ENCODE assay signal across 12 cellular contexts in genomic region chr7:131218727-131219128, GRCh38.
DNase-seq lines count a peak whose midpoint lies in the region; ATAC-seq lines count a peak whose summit lies in the region.
"Had no signal": no experiment of that assay in that cellular context is flagged by ENCODE, and none has a peak within 500 bp of the region (broad histone marks: within the 10 kb centered on the region; RNA-seq: fewer than 3 reads in every experiment).

No MANE protein-coding gene starts in this region.

- DNase-seq in GM19238 (ENCODE audit: insufficient read length, low spot score) (no peak), hypothalamus (lab: John Stamatoyannopoulos, UW) (no peak), activated gamma-delta T cell treated with Interleukin-2 at 50 U/mL for 16 hours (no peak)
- DNase-seq: activated CD4-positive, alpha-beta memory T cell treated with anti-CD3 and anti-CD28 coated beads, Interleukin-2, amount 10 ng/mL, durations not matched to agents 7 days and 5 days; brain microvascular endothelial cell; GDM1; mesendoderm; NCI-H1105 treated with DMSO at 0.1 percent for 48 hours had no signal

- H3K4me1 Mint-ChIP-seq in stimulated activated naive CD8-positive, alpha-beta T cell treated with anti-CD3 and anti-CD28 coated beads, Interleukin-15, Interleukin-2, amounts not matched to agents 100 ng/mL and 50 ng/mL, for 24 hours (ENCODE audit: low read depth) = peaks cover 26% of the 10 kb centered on the region

- no peaks in the 10 kb centered on the region for H3K36me3 Mint-ChIP-seq in stimulated activated naive CD8-positive, alpha-beta T cell treated with anti-CD3 and anti-CD28 coated beads, Interleukin-15, Interleukin-2, amounts not matched to agents 100 ng/mL and 50 ng/mL, for 24 hours (ENCODE audit: low read depth)

- H3K27me3 Mint-ChIP-seq in stimulated activated naive CD8-positive, alpha-beta T cell treated with anti-CD3 and anti-CD28 coated beads, Interleukin-15, Interleukin-2, amounts not matched to agents 100 ng/mL and 50 ng/mL, for 24 hours = no peaks in the 10 kb centered on the region

- ATAC-seq in GM19351 (IDR thresholded peaks at IDR 0.05; ENCODE audit: unreplicated experiment) = peak; percentile 78
- ATAC-seq in HG03558 (IDR thresholded peaks at IDR 0.05; ENCODE audit: extremely low read depth, unreplicated experiment) = peak; percentile 44

- peak overlapping the region; percentile 6 for H3K4me3 Mint-ChIP-seq in stimulated activated naive CD8-positive, alpha-beta T cell treated with anti-CD3 and anti-CD28 coated beads, Interleukin-15, Interleukin-2, amounts not matched to agents 100 ng/mL and 50 ng/mL, for 24 hours
- H3K4me3 Mint-ChIP-seq: activated CD4-positive, alpha-beta memory T cell treated with anti-CD3 and anti-CD28 coated beads, Interleukin-2, amount 10 ng/mL, durations not matched to agents 7 days and 5 days had no signal

- peak overlapping the region; percentile 42 for H3K27ac Mint-ChIP-seq in stimulated activated naive CD8-positive, alpha-beta T cell treated with anti-CD3 and anti-CD28 coated beads, Interleukin-15, Interleukin-2, amounts not matched to agents 100 ng/mL and 50 ng/mL, for 24 hours
- H3K27ac Mint-ChIP-seq: activated CD4-positive, alpha-beta memory T cell treated with anti-CD3 and anti-CD28 coated beads, Interleukin-2, amount 10 ng/mL, durations not matched to agents 7 days and 5 days had no signal

- peaks cover 4% of the 10 kb centered on the region for H3K9me3 Mint-ChIP-seq in stimulated activated naive CD8-positive, alpha-beta T cell treated with anti-CD3 and anti-CD28 coated beads, Interleukin-15, Interleukin-2, amounts not matched to agents 100 ng/mL and 50 ng/mL, for 24 hours

- peak overlapping the region; percentile 81 for H3K27ac ChIP-seq in angular gyrus (ENCODE audit: low read depth, low read length)
- H3K27ac ChIP-seq: brain microvascular endothelial cell had no signal
